ENCODE assay signal across 1 cellular context in genomic region chr7:7323352-7323751, GRCh38.
A peak's percentile ranks its signal among the peaks of the same experiment; 100 is the strongest.
TF ChIP-seq lines count a peak whose summit lies in the region.

No MANE protein-coding gene starts in this region.

TF ChIP-seq in HEK293, 187 proteins besides CTCF, POLR2A, EP300 and RAD21 (continued from another document):
- TF ChIP-seq ZNF488 (tag by site-specific recombination; IDR thresholded peaks at IDR 0.05) (no peak), ZNF433 (tag by site-specific recombination; IDR thresholded peaks at IDR 0.05; ENCODE audit: low read depth) (no peak), EGR2 (tag by site-specific recombination; IDR thresholded peaks at IDR 0.05; ENCODE audit: low read depth) (peak; percentile 75; the same call in 1 of the 2 replicates), OSR2 (tag by site-specific recombination; IDR thresholded peaks at IDR 0.05) (peak; percentile 76), ZSCAN23 (tag by site-specific recombination; IDR thresholded peaks at IDR 0.05) (no peak), TCF7L2 (IDR thresholded peaks at IDR 0.05; ENCODE audit: borderline replicate concordance, low read depth, low read length) (peak; percentile 56; the same call in 1 of the 2 replicates), SETDB1 (IDR thresholded peaks at IDR 0.05; ENCODE audit: insufficient read length, low read length) (no peak), SP7 (tag by site-specific recombination; IDR thresholded peaks at IDR 0.05) (no peak), ZNF521 (tag by site-specific recombination; IDR thresholded peaks at IDR 0.05) (no peak), ZEB2 (tag by site-specific recombination; IDR thresholded peaks at IDR 0.05) (no peak), ZFHX2 (tag by site-specific recombination; conservative IDR thresholded peaks at IDR 0.05) (peak; percentile 53), ZNF747 (tag by site-specific recombination; IDR thresholded peaks at IDR 0.05) (no peak)
- TF ChIP-seq, protein P1, sequence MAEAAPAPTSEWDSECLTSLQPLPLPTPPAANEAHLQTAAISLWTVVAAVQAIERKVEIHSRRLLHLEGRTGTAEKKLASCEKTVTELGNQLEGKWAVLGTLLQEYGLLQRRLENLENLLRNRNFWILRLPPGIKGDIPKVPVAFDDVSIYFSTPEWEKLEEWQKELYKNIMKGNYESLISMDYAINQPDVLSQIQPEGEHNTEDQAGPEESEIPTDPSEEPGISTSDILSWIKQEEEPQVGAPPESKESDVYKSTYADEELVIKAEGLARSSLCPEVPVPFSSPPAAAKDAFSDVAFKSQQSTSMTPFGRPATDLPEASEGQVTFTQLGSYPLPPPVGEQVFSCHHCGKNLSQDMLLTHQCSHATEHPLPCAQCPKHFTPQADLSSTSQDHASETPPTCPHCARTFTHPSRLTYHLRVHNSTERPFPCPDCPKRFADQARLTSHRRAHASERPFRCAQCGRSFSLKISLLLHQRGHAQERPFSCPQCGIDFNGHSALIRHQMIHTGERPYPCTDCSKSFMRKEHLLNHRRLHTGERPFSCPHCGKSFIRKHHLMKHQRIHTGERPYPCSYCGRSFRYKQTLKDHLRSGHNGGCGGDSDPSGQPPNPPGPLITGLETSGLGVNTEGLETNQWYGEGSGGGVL (tag by site-specific recombination; IDR thresholded peaks at IDR 0.05): peak; percentile 52
TF ChIP-seq in HEK293: peak in this region for 9.
